In genomic region chr6:119241124-119241491, GRCh38 we compare ENCODE assay signal across 9 cellular contexts.
DNase-seq lines count a peak whose midpoint lies in the region; ATAC-seq and TF ChIP-seq lines count a peak whose summit lies in the region.
"Had no signal": no experiment of that assay in that cellular context is flagged by ENCODE, and none has a peak within 500 bp of the region (broad histone marks: within the 10 kb centered on the region; RNA-seq: fewer than 3 reads in every experiment).

No MANE protein-coding gene starts in this region.

- intact Hi-C loops in lower leg skin (cut with DNase I; ENCODE audit: low total_unique reads): no loop called here

- peaks cover 4 to 21% (median 19%) of the 10 kb centered on the region in 5 donors for H3K4me1 ChIP-seq in subcutaneous abdominal adipose tissue (ENCODE audit: control insufficient read depth in 5 of 5, insufficient read depth in 5 of 5, low read length in 5 of 5)

- TF ChIP-seq CTCF in lower leg skin (IDR thresholded peaks at IDR 0.05): no peak

- peak; percentile 42 for ATAC-seq in HG03571 (IDR thresholded peaks at IDR 0.05; ENCODE audit: unreplicated experiment)

- peak overlapping the region in 1 of 5 donors; percentile 28 for H3K9ac ChIP-seq in subcutaneous abdominal adipose tissue (ENCODE audit: low read length in 5 of 5)

- H3K9me3 ChIP-seq in subcutaneous abdominal adipose tissue (ENCODE audit: control insufficient read depth in 5 of 5, low read length in 5 of 5): peaks cover 0 to 3% (median 0%) of the 10 kb centered on the region in 5 donors
- H3K9me3 ChIP-seq: Peyer's patch had no signal

- H3K27me3 ChIP-seq in subcutaneous abdominal adipose tissue (ENCODE audit: control insufficient read depth in 5 of 5, insufficient read depth in 4 of 5, low read length in 5 of 5): no peaks in the 10 kb centered on the region
- H3K27me3 ChIP-seq: Peyer's patch had no signal

- no peak for TF ChIP-seq POLR2A in lower leg skin (IDR thresholded peaks at IDR 0.05)

- H3K27ac ChIP-seq in subcutaneous abdominal adipose tissue (ENCODE audit: low read depth, low read length): peak overlapping the region; percentile 5

- H3K36me3 ChIP-seq in subcutaneous abdominal adipose tissue (ENCODE audit: control insufficient read depth in 5 of 5, insufficient read depth in 5 of 5, low read length in 5 of 5): peaks cover under 1 to 11% (median 9%) of the 10 kb centered on the region in 5 donors

- WGBS in lower leg skin, 2 donors: 34 to 45% methylated on average over 2 of the region's 2 CpGs

- H3K4me3 ChIP-seq in subcutaneous abdominal adipose tissue (ENCODE audit: low read depth in 1 of 5, low read length in 5 of 5): no peak overlapping the region
- H3K4me3 ChIP-seq in lower leg skin (ENCODE audit: low read depth, poor library complexity, severe bottlenecking): no peak overlapping the region
- H3K4me3 ChIP-seq: Peyer's patch had no signal

- DNase-seq in NCI-H345 (lab: John Stamatoyannopoulos, UW) (peak; percentile 25), NCI-H345 treated with DMSO at 0.1 percent for 48 hours (lab: John Stamatoyannopoulos, UW; ENCODE audit: unreplicated experiment) (no peak), fibroblast of the conjunctiva (ENCODE audit: low read depth) (peak; percentile 60), lower leg skin (ENCODE audit: low spot score in 2 of 2) (no peak), NCI-H2227 (lab: John Stamatoyannopoulos, UW; ENCODE audit: unreplicated experiment) (no peak), NCI-H2107 treated with DMSO at 0.1 percent for 48 hours (lab: John Stamatoyannopoulos, UW; ENCODE audit: unreplicated experiment) (no peak)

Comparison
In these comparisons a context has a peak if more than half of its experiments do, and no peak if none do; other contexts are left out.
1. DNase-seq: peak in NCI-H345 (single experiment) and fibroblast of the conjunctiva (single experiment); none in NCI-H345 treated with DMSO at 0.1 percent for 48 hours (single experiment), lower leg skin (0 of 2), NCI-H2227 (single experiment) and NCI-H2107 treated with DMSO at 0.1 percent for 48 hours (single experiment).